In genomic region chr13:26991508-26992181, GRCh38 we compare ENCODE assay signal across 16 cellular contexts.
DNase-seq lines count a peak whose midpoint lies in the region; ATAC-seq and TF ChIP-seq lines count a peak whose summit lies in the region.
"Had no signal": no experiment of that assay in that cellular context is flagged by ENCODE, and none has a peak within 500 bp of the region (broad histone marks: within the 10 kb centered on the region; RNA-seq: fewer than 3 reads in every experiment).

No MANE protein-coding gene starts in this region.

- ATAC-seq in mucosa of descending colon (peak; percentile 29), GM18907 (IDR thresholded peaks at IDR 0.05; ENCODE audit: unreplicated experiment) (no peak)
- ATAC-seq: activated T-helper 17 cell treated with anti-CD3 and anti-CD28 coated beads, Interleukin-2, amount 50 U/mL, for 72 hours; GM12878 had no signal

- no peak overlapping the region for H3K4me3 ChIP-seq in mucosa of descending colon
- H3K4me3 ChIP-seq in transverse colon: no peak overlapping the region
- H3K4me3 ChIP-seq: ascending aorta, GM12878, tibial artery had no signal

- no peak for TF ChIP-seq POLR2A in transverse colon (IDR thresholded peaks at IDR 0.05)

- in situ Hi-C loops in transverse colon (cut with MboI; ENCODE audit: low pct_ligation_motif_present in 1 of 4, low pct_unique_long_range_greater_than_20kb in 1 of 4, low sequenced_read_pairs in 3 of 4): loop anchor here in 2 of 4 donors (25.0 kb wide), 4 partner anchors 171 to 996 kb away; partner anchors contain the start of genes RASL11A (in 1 of the 2), RPL21 (in 1 of the 2), URAD (in 1 of the 2) and USP12 (in 1 of the 2)

- H3K9me3 ChIP-seq in mucosa of descending colon (no peaks in the 10 kb centered on the region), transverse colon (no peaks in the 10 kb centered on the region)
- H3K9me3 ChIP-seq: ascending aorta, tibial artery had no signal

- H3K4me1 ChIP-seq in mucosa of descending colon (ENCODE audit: low read depth) (peaks cover 2% of the 10 kb centered on the region), transverse colon (peaks cover 0 to 19% (median 9%) of the 10 kb centered on the region in 4 donors)

- 58 to 75% methylated on average over 7 to 12 of the region's 12 CpGs for WGBS in transverse colon (ENCODE audit: low coverage in 1 of 2), 2 donors

- no peak for TF ChIP-seq EP300 in transverse colon (IDR thresholded peaks at IDR 0.05; ENCODE audit: low read depth)

- intact Hi-C loops in head of caudate nucleus (cut with DNase I) (no loop called here), mucosa of descending colon (cut with DNase I, micrococcal nuclease) (no loop called here), transverse colon (cut with DNase I; ENCODE audit: low total_unique reads) (no loop called here)

- H3K27ac ChIP-seq in transverse colon: peak overlapping the region in 3 of 4 donors; percentile 43 to 73 (median 57)
- H3K27ac ChIP-seq: 22Rv1, ascending aorta had no signal

- H3K27me3 ChIP-seq in transverse colon: no peaks in the 10 kb centered on the region
- H3K27me3 ChIP-seq: ascending aorta, tibial artery had no signal

- DNase-seq in DMS 273 (lab: John Stamatoyannopoulos, UW; ENCODE audit: unreplicated experiment) (peak; percentile 21), DMS 273 treated with DMSO at 0.1 percent for 48 hours (lab: John Stamatoyannopoulos, UW) (no peak), head of caudate nucleus (peak in 41 of 42 donors; percentile 31 to 90 (median 71)), mucosa of descending colon (no peak), transverse colon (no peak), SKM-1 treated with dmso at 0.1 percent for 144 hours (lab: John Stamatoyannopoulos, UW; ENCODE audit: unreplicated experiment) (no peak)
- no peak for DNase-seq in activated CD4-positive, alpha-beta T cell treated with anti-CD3 and anti-CD28 coated beads, Interleukin-2, amount 50 U/mL, for 48 hours
- DNase-seq: activated CD4-positive, alpha-beta memory T cell treated with anti-CD3 and anti-CD28 coated beads for 36 hours; CD4-positive, alpha-beta T cell; dermis blood vessel endothelial cell; tibial artery had no signal

- TF ChIP-seq CTCF in mucosa of descending colon (IDR thresholded peaks at IDR 0.05) (no peak), transverse colon (IDR thresholded peaks at IDR 0.05) (no peak)

- no peaks in the 10 kb centered on the region for H3K36me3 ChIP-seq in mucosa of descending colon (ENCODE audit: low read depth)
- no peaks in the 10 kb centered on the region for H3K36me3 ChIP-seq in transverse colon
- H3K36me3 ChIP-seq: ascending aorta, tibial artery had no signal

Comparison
In these comparisons a context has a peak if more than half of its experiments do, and no peak if none do; other contexts are left out.
1. DNase-seq: peak in DMS 273 (single experiment) and head of caudate nucleus (41 of 42); none in DMS 273 treated with DMSO at 0.1 percent for 48 hours (single experiment), mucosa of descending colon (0 of 3), transverse colon (single experiment), SKM-1 treated with dmso at 0.1 percent for 144 hours (single experiment) and activated CD4-positive, alpha-beta T cell treated with anti-CD3 and anti-CD28 coated beads, Interleukin-2, amount 50 U/mL, for 48 hours (0 of 2).